ENCODE assay signal across 17 cellular contexts in genomic region chr13:42977219-42977659, GRCh38. TPM values are rescaled to one million over a fixed set of nuclear protein-coding genes. Genes with fewer than 3 reads are reported as not detected.
A peak's percentile ranks its signal among the peaks of the same experiment; 100 is the strongest.
DNase-seq lines count a peak whose midpoint lies in the region; ATAC-seq and TF ChIP-seq lines count a peak whose summit lies in the region.
"Had no signal": no experiment of that assay in that cellular context is flagged by ENCODE, and none has a peak within 500 bp of the region (broad histone marks: within the 10 kb centered on the region; RNA-seq: fewer than 3 reads in every experiment).

No MANE protein-coding gene starts in this region.

- no peak overlapping the region for H3K27ac ChIP-seq in aorta (ENCODE audit: low read depth in 1 of 2, low read length in 2 of 2)
- H3K27ac ChIP-seq: uterus had no signal

- no peaks in the 10 kb centered on the region for H3K4me1 ChIP-seq in aorta (ENCODE audit: control insufficient read depth in 1 of 2, insufficient read depth in 2 of 2, low read length in 2 of 2)
- H3K4me1 ChIP-seq: uterus had no signal

- CTCF ChIA-PET in activated CD8-positive, alpha-beta T cell treated with anti-CD3 and anti-CD28 coated beads, Interleukin-2, amount 10 ng/mL, durations not matched to agents 7 days and 5 days (lab: Charles Lee), result interaction anchor here (1.2 to 1.6 kb wide), 2 partner anchors 10 to 14 kb away, joined by 3 to 5 read pairs; no protein-coding TSS in a partner anchor
- CTCF ChIA-PET in activated CD8-positive, alpha-beta T cell treated with anti-CD3 and anti-CD28 coated beads for 36 hours (lab: Charles Lee), result interaction anchor here (1.4 kb wide), 1 partner anchor 10 kb away, joined by 6 read pairs; no protein-coding TSS in a partner anchor

- H3K36me3 Mint-ChIP-seq in activated CD8-positive, alpha-beta T cell treated with anti-CD3 and anti-CD28 coated beads, Interleukin-2, amount 10 ng/mL, durations not matched to agents 7 days and 5 days (ENCODE audit: low read depth), result peaks cover 58% of the 10 kb centered on the region
- H3K36me3 Mint-ChIP-seq in activated CD8-positive, alpha-beta T cell treated with anti-CD3 and anti-CD28 coated beads for 36 hours (ENCODE audit: low read depth), result peaks cover 5% of the 10 kb centered on the region
- H3K36me3 Mint-ChIP-seq in stimulated activated memory B cell treated with anti-CD40 and anti-IgM and Interleukin-4, amounts not matched to agents 10 μg/mL and 1 μg/mL and 100 μg/mL, for 72 hours, result peaks cover 22% of the 10 kb centered on the region

- H3K4me1 Mint-ChIP-seq in activated CD8-positive, alpha-beta T cell treated with anti-CD3 and anti-CD28 coated beads, Interleukin-2, amount 10 ng/mL, durations not matched to agents 7 days and 5 days (ENCODE audit: low read depth), result peaks cover 14% of the 10 kb centered on the region
- peaks cover 6% of the 10 kb centered on the region for H3K4me1 Mint-ChIP-seq in activated CD8-positive, alpha-beta T cell treated with anti-CD3 and anti-CD28 coated beads for 36 hours (ENCODE audit: low read depth)
- H3K4me1 Mint-ChIP-seq in stimulated activated memory B cell treated with anti-CD40 and anti-IgM and Interleukin-4, amounts not matched to agents 10 μg/mL and 1 μg/mL and 100 μg/mL, for 72 hours, result peaks cover 15% of the 10 kb centered on the region

- no peaks in the 10 kb centered on the region for H3K27me3 Mint-ChIP-seq in activated CD8-positive, alpha-beta T cell treated with anti-CD3 and anti-CD28 coated beads, Interleukin-2, amount 10 ng/mL, durations not matched to agents 7 days and 5 days (ENCODE audit: low read depth)
- H3K27me3 Mint-ChIP-seq in activated CD8-positive, alpha-beta T cell treated with anti-CD3 and anti-CD28 coated beads for 36 hours, result no peaks in the 10 kb centered on the region
- H3K27me3 Mint-ChIP-seq in stimulated activated memory B cell treated with anti-CD40 and anti-IgM and Interleukin-4, amounts not matched to agents 10 μg/mL and 1 μg/mL and 100 μg/mL, for 72 hours, result no peaks in the 10 kb centered on the region

- no peak overlapping the region for H3K4me3 Mint-ChIP-seq in activated CD8-positive, alpha-beta T cell treated with anti-CD3 and anti-CD28 coated beads, Interleukin-2, amount 10 ng/mL, durations not matched to agents 7 days and 5 days
- H3K4me3 Mint-ChIP-seq in activated CD8-positive, alpha-beta T cell treated with anti-CD3 and anti-CD28 coated beads for 36 hours, result no peak overlapping the region
- H3K4me3 Mint-ChIP-seq in stimulated activated memory B cell treated with anti-CD40 and anti-IgM and Interleukin-4, amounts not matched to agents 10 μg/mL and 1 μg/mL and 100 μg/mL, for 72 hours, result no peak overlapping the region
- H3K4me3 Mint-ChIP-seq: mesothelial cell of epicardium had no signal

- H3K9me3 ChIP-seq in aorta (ENCODE audit: control insufficient read depth, low read length), result no peaks in the 10 kb centered on the region
- H3K9me3 ChIP-seq: uterus had no signal

- WGBS in aorta, 2 donors, result 98 to 100% methylated on average over 1 of the region's 1 CpG

- DNase-seq in activated CD8-positive, alpha-beta T cell treated with anti-CD3 and anti-CD28 coated beads, Interleukin-2, amount 10 ng/mL, durations not matched to agents 7 days and 5 days, result no peak
- DNase-seq in activated CD8-positive, alpha-beta T cell treated with anti-CD3 and anti-CD28 coated beads for 36 hours, result no peak
- DNase-seq in MV-4-11 (lab: John Stamatoyannopoulos, UW), result peak; percentile 76
- DNase-seq in aorta, result no peak
- no peak for DNase-seq in NCI-H2196 (lab: John Stamatoyannopoulos, UW; ENCODE audit: unreplicated experiment)
- DNase-seq in Ammon's horn (ENCODE audit: low spot score), result no peak
- DNase-seq: activated T-cell treated with anti-CD3 and anti-CD28 coated beads, Interleukin-2, amount 50 U/mL, for 48 hours; NCI-H187; NCI-H69; nucleus accumbens; RPMI8226; stimulated activated naive CD4-positive, alpha-beta T cell; uterus had no signal

- H3K4me3 ChIP-seq in aorta (ENCODE audit: low read length in 2 of 2), result no peak overlapping the region
- H3K4me3 ChIP-seq: uterus had no signal

- peak overlapping the region; percentile 3 for H3K27ac Mint-ChIP-seq in activated CD8-positive, alpha-beta T cell treated with anti-CD3 and anti-CD28 coated beads, Interleukin-2, amount 10 ng/mL, durations not matched to agents 7 days and 5 days
- H3K27ac Mint-ChIP-seq in activated CD8-positive, alpha-beta T cell treated with anti-CD3 and anti-CD28 coated beads for 36 hours, result no peak overlapping the region
- peak overlapping the region; percentile 24 for H3K27ac Mint-ChIP-seq in stimulated activated memory B cell treated with anti-CD40 and anti-IgM and Interleukin-4, amounts not matched to agents 10 μg/mL and 1 μg/mL and 100 μg/mL, for 72 hours
- H3K27ac Mint-ChIP-seq: mesothelial cell of epicardium had no signal

- H3K9me3 Mint-ChIP-seq in activated CD8-positive, alpha-beta T cell treated with anti-CD3 and anti-CD28 coated beads, Interleukin-2, amount 10 ng/mL, durations not matched to agents 7 days and 5 days (ENCODE audit: insufficient read depth), result peaks cover 6% of the 10 kb centered on the region
- peaks cover 4% of the 10 kb centered on the region for H3K9me3 Mint-ChIP-seq in activated CD8-positive, alpha-beta T cell treated with anti-CD3 and anti-CD28 coated beads for 36 hours
- H3K9me3 Mint-ChIP-seq in stimulated activated memory B cell treated with anti-CD40 and anti-IgM and Interleukin-4, amounts not matched to agents 10 μg/mL and 1 μg/mL and 100 μg/mL, for 72 hours, result peaks cover 7% of the 10 kb centered on the region

- intact Hi-C loops in activated CD8-positive, alpha-beta T cell treated with anti-CD3 and anti-CD28 coated beads for 36 hours (cut with micrococcal nuclease), result loop anchor here (10.0 kb wide), 1 partner anchor 898 kb away; the partner anchor contains the start of genes CCDC122 and LACC1
- intact Hi-C loops in aorta (cut with DNase I), result loop anchor here in 1 of 2 donors (10.0 kb wide), 1 partner anchor 828 kb away; no protein-coding TSS in a partner anchor

- ATAC-seq in activated CD8-positive, alpha-beta T cell treated with anti-CD3 and anti-CD28 coated beads, Interleukin-2, amount 10 ng/mL, durations not matched to agents 7 days and 5 days, result no peak
- no peak for ATAC-seq in activated CD8-positive, alpha-beta T cell treated with anti-CD3 and anti-CD28 coated beads for 36 hours
- ATAC-seq in HG02623 (IDR thresholded peaks at IDR 0.05; ENCODE audit: unreplicated experiment) (peak; percentile 57), aorta (ENCODE audit: low FRiP score) (no peak)
- peak; percentile 90 for ATAC-seq in stimulated activated memory B cell treated with anti-CD40 and anti-IgM and Interleukin-4, amounts not matched to agents 10 μg/mL and 1 μg/mL and 100 μg/mL, for 72 hours

- TF ChIP-seq CTCF in activated CD8-positive, alpha-beta T cell treated with anti-CD3 and anti-CD28 coated beads for 36 hours (IDR thresholded peaks at IDR 0.05), result no peak

- no peaks in the 10 kb centered on the region for H3K27me3 ChIP-seq in aorta (ENCODE audit: control insufficient read depth in 1 of 2, insufficient read depth in 2 of 2, low read length in 1 of 2)
- H3K27me3 ChIP-seq: uterus had no signal

- POLR2A ChIA-PET in activated CD8-positive, alpha-beta T cell treated with anti-CD3 and anti-CD28 coated beads, Interleukin-2, amount 10 ng/mL, durations not matched to agents 7 days and 5 days (lab: Charles Lee), result interaction anchor here (1.7 kb wide), 1 partner anchor 14 kb away, joined by 4 read pairs; the partner anchor contains the start of gene EPSTI1
- POLR2A ChIA-PET in activated CD8-positive, alpha-beta T cell treated with anti-CD3 and anti-CD28 coated beads for 36 hours (lab: Charles Lee), result no interaction called here

- no peaks in the 10 kb centered on the region for H3K36me3 ChIP-seq in aorta (ENCODE audit: control insufficient read depth in 1 of 2, insufficient read depth in 2 of 2, low read length in 1 of 2)
- H3K36me3 ChIP-seq: uterus had no signal

RNA-seq across cellular contexts. Expression of gene EPSTI1, which starts 14.8 kb away (rescaled TPM):
- total RNA-seq in activated CD8-positive, alpha-beta T cell treated with anti-CD3 and anti-CD28 coated beads, Interleukin-2, amount 10 ng/mL, durations not matched to agents 7 days and 5 days, result 10 to 100 TPM; 59.0 to 68.1 TPM
- 1 to 10 TPM; 8.4 to 9.7 TPM for total RNA-seq in activated CD8-positive, alpha-beta T cell treated with anti-CD3 and anti-CD28 coated beads for 36 hours
- total RNA-seq in aorta, result 10 to 100 TPM; 12.1 to 13.6 TPM
- polyA plus RNA-seq in aorta, result 1 to 10 TPM; 2.7 to 3.6 TPM
- total RNA-seq: A673 had no signal

RNA-seq across cellular contexts. Expression of gene DNAJC15, which starts 46.1 kb away (rescaled TPM):
- 10 to 100 TPM; 12.3 to 14.2 TPM for total RNA-seq in activated CD8-positive, alpha-beta T cell treated with anti-CD3 and anti-CD28 coated beads, Interleukin-2, amount 10 ng/mL, durations not matched to agents 7 days and 5 days
- 10 to 100 TPM in 1 of 2 experiments, 1 to 10 TPM in 1; 8.9 to 10.6 TPM for total RNA-seq in activated CD8-positive, alpha-beta T cell treated with anti-CD3 and anti-CD28 coated beads for 36 hours
- 10 to 100 TPM in 1 of 2 donors, 1 to 10 TPM in 1; 7.4 to 13.6 TPM for total RNA-seq in aorta
- 10 to 100 TPM; 10.6 to 19.4 TPM for polyA plus RNA-seq in aorta

Comparison
In these comparisons a context has a peak if more than half of its experiments do, and no peak if none do; other contexts are left out.
1. RNA of gene EPSTI1, which starts 14.8 kb away (total RNA-seq): 59.0 to 68.1 TPM in activated CD8-positive, alpha-beta T cell treated with anti-CD3 and anti-CD28 coated beads, Interleukin-2, amount 10 ng/mL, durations not matched to agents 7 days and 5 days; 12.1 to 13.6 TPM in aorta and 8.4 to 9.7 TPM in activated CD8-positive, alpha-beta T cell treated with anti-CD3 and anti-CD28 coated beads for 36 hours; every median in the first group is over 4 times any median in the second.
2. ATAC-seq: peak in HG02623 (single experiment) and stimulated activated memory B cell treated with anti-CD40 and anti-IgM and Interleukin-4, amounts not matched to agents 10 μg/mL and 1 μg/mL and 100 μg/mL, for 72 hours (single experiment); none in activated CD8-positive, alpha-beta T cell treated with anti-CD3 and anti-CD28 coated beads, Interleukin-2, amount 10 ng/mL, durations not matched to agents 7 days and 5 days (single experiment), activated CD8-positive, alpha-beta T cell treated with anti-CD3 and anti-CD28 coated beads for 36 hours (single experiment) and aorta (single experiment).